ENCODE assay signal across 9 cellular contexts in genomic region chr2:190722061-190722759, GRCh38.
DNase-seq lines count a peak whose midpoint lies in the region; ATAC-seq and TF ChIP-seq lines count a peak whose summit lies in the region.
"Had no signal": no experiment of that assay in that cellular context is flagged by ENCODE, and none has a peak within 500 bp of the region (broad histone marks: within the 10 kb centered on the region; RNA-seq: fewer than 3 reads in every experiment).

No MANE protein-coding gene starts in this region.

- peak; percentile 66 for ATAC-seq in GM21723 (IDR thresholded peaks at IDR 0.05; ENCODE audit: unreplicated experiment)
- ATAC-seq in HG03469 (IDR thresholded peaks at IDR 0.05; ENCODE audit: unreplicated experiment): peak; percentile 54
- ATAC-seq in naive thymus-derived CD4-positive, alpha-beta T cell: peak; percentile 29
- ATAC-seq: left colon had no signal

- H2AFZ ChIP-seq in hepatocyte: no peak overlapping the region

- H3K4me3 ChIP-seq in naive thymus-derived CD4-positive, alpha-beta T cell (ENCODE audit: low read length): no peak overlapping the region
- no peak overlapping the region for H3K4me3 ChIP-seq in hepatocyte

- WGBS in hepatocyte (ENCODE audit: low lambda C conversion rate, missing lambda C conversion rate): 97% methylated on average over 4 of the region's 4 CpGs

- intact Hi-C loops in naive thymus-derived CD4-positive, alpha-beta T cell (cut with micrococcal nuclease): loop anchor here in 1 of 2 donors (2.0 kb wide), 1 partner anchor 43 kb away; no protein-coding TSS in a partner anchor

- TF ChIP-seq CTCF in chondrocyte (IDR thresholded peaks at IDR 0.05) (no peak), hepatocyte (IDR thresholded peaks at IDR 0.05; ENCODE audit: poor library complexity) (no peak)

- no peaks in the 10 kb centered on the region for H3K9me2 ChIP-seq in hepatocyte (replicated peaks; ENCODE audit: insufficient read depth)

- no peaks in the 10 kb centered on the region for H3K79me2 ChIP-seq in hepatocyte

- no peak for DNase-seq in activated CD4-positive, alpha-beta T cell treated with anti-CD3 and anti-CD28 coated beads, Interleukin-2, amount 10 ng/mL, durations not matched to agents 7 days and 5 days
- no peak for DNase-seq in activated CD4-positive, alpha-beta T cell treated with anti-CD3 and anti-CD28 coated beads, Interleukin-2, amount 50 U/mL, for 1 hour
- DNase-seq in naive thymus-derived CD4-positive, alpha-beta T cell: no peak
- DNase-seq in chondrocyte (ENCODE audit: low spot score) (no peak), hepatocyte (ENCODE audit: low spot score) (no peak), globus pallidus (ENCODE audit: low spot score) (no peak)
- DNase-seq: left colon had no signal

- no peaks in the 10 kb centered on the region for H3K27me3 Mint-ChIP-seq in activated CD4-positive, alpha-beta T cell treated with anti-CD3 and anti-CD28 coated beads, Interleukin-2, amount 10 ng/mL, durations not matched to agents 7 days and 5 days
- no peaks in the 10 kb centered on the region for H3K27me3 Mint-ChIP-seq in naive thymus-derived CD4-positive, alpha-beta T cell
- H3K27me3 Mint-ChIP-seq in chondrocyte (ENCODE audit: low read depth): no peaks in the 10 kb centered on the region

- no peaks in the 10 kb centered on the region for H4K20me1 ChIP-seq in hepatocyte (ENCODE audit: insufficient read depth, poor library complexity, severe bottlenecking)

- no peak overlapping the region for H3K4me2 ChIP-seq in hepatocyte

- H3K4me3 Mint-ChIP-seq in activated CD4-positive, alpha-beta T cell treated with anti-CD3 and anti-CD28 coated beads, Interleukin-2, amount 10 ng/mL, durations not matched to agents 7 days and 5 days: no peak overlapping the region
- H3K4me3 Mint-ChIP-seq in naive thymus-derived CD4-positive, alpha-beta T cell: peak overlapping the region in 1 of 10 donors; percentile 3
- no peak overlapping the region for H3K4me3 Mint-ChIP-seq in chondrocyte (ENCODE audit: unreplicated experiment)

- POLR2A ChIA-PET in activated CD4-positive, alpha-beta T cell treated with anti-CD3 and anti-CD28 coated beads, Interleukin-2, amount 10 ng/mL, durations not matched to agents 7 days and 5 days (lab: Charles Lee): no interaction called here
- POLR2A ChIA-PET in naive thymus-derived CD4-positive, alpha-beta T cell (lab: Charles Lee): interaction anchor here (0.6 kb wide), 1 partner anchor 1220 kb away, joined by 4 read pairs; no protein-coding TSS in a partner anchor

- H3K9me3 Mint-ChIP-seq in activated CD4-positive, alpha-beta T cell treated with anti-CD3 and anti-CD28 coated beads, Interleukin-2, amount 10 ng/mL, durations not matched to agents 7 days and 5 days: no peaks in the 10 kb centered on the region
- H3K9me3 Mint-ChIP-seq in naive thymus-derived CD4-positive, alpha-beta T cell: no peaks in the 10 kb centered on the region
- H3K9me3 Mint-ChIP-seq in chondrocyte (ENCODE audit: low read depth): no peaks in the 10 kb centered on the region

- CTCF ChIA-PET in activated CD4-positive, alpha-beta T cell treated with anti-CD3 and anti-CD28 coated beads, Interleukin-2, amount 10 ng/mL, durations not matched to agents 7 days and 5 days (lab: Charles Lee): interaction anchor here (0.8 to 1.2 kb wide), 5 partner anchors 9 to 161 kb away, joined by 3 to 4 read pairs (median 3); no protein-coding TSS in a partner anchor
- CTCF ChIA-PET in naive thymus-derived CD4-positive, alpha-beta T cell (lab: Charles Lee): interaction anchor here (0.8 kb wide), 1 partner anchor 134 kb away, joined by 3 read pairs; no protein-coding TSS in a partner anchor

- H3K36me3 ChIP-seq in naive thymus-derived CD4-positive, alpha-beta T cell (ENCODE audit: control insufficient read depth in 2 of 3, insufficient read depth in 3 of 3, low read length in 3 of 3): no peaks in the 10 kb centered on the region
- H3K36me3 ChIP-seq in hepatocyte (replicated peaks; ENCODE audit: insufficient read depth, low read depth): no peaks in the 10 kb centered on the region

- H3K4me1 ChIP-seq in naive thymus-derived CD4-positive, alpha-beta T cell (ENCODE audit: control insufficient read depth in 2 of 2, insufficient read depth in 2 of 2, low read length in 2 of 2): peaks cover 0 to 8% of the 10 kb centered on the region in 2 donors
- H3K4me1 ChIP-seq in hepatocyte (ENCODE audit: insufficient read depth): peaks cover 7% of the 10 kb centered on the region

- peak overlapping the region; percentile 5 for H3K27ac Mint-ChIP-seq in activated CD4-positive, alpha-beta T cell treated with anti-CD3 and anti-CD28 coated beads, Interleukin-2, amount 10 ng/mL, durations not matched to agents 7 days and 5 days
- peak overlapping the region in 2 of 9 donors; percentile 9 to 26 for H3K27ac Mint-ChIP-seq in naive thymus-derived CD4-positive, alpha-beta T cell
- no peak overlapping the region for H3K27ac Mint-ChIP-seq in chondrocyte (ENCODE audit: unreplicated experiment)

- H3K9me3 ChIP-seq in naive thymus-derived CD4-positive, alpha-beta T cell (ENCODE audit: control insufficient read depth in 2 of 3, low read length in 3 of 3): no peaks in the 10 kb centered on the region
- H3K9me3 ChIP-seq in hepatocyte (ENCODE audit: low read depth): no peaks in the 10 kb centered on the region

- no peak overlapping the region for H3K27ac ChIP-seq in naive thymus-derived CD4-positive, alpha-beta T cell (ENCODE audit: low read depth, low read length)
- no peak overlapping the region for H3K27ac ChIP-seq in hepatocyte

- H3K27me3 ChIP-seq in naive thymus-derived CD4-positive, alpha-beta T cell (ENCODE audit: control insufficient read depth in 2 of 2, insufficient read depth in 2 of 2, low read length in 2 of 2): no peaks in the 10 kb centered on the region
- H3K27me3 ChIP-seq in hepatocyte: no peaks in the 10 kb centered on the region

- peaks cover 31% of the 10 kb centered on the region for H3K4me1 Mint-ChIP-seq in activated CD4-positive, alpha-beta T cell treated with anti-CD3 and anti-CD28 coated beads, Interleukin-2, amount 10 ng/mL, durations not matched to agents 7 days and 5 days
- H3K4me1 Mint-ChIP-seq in naive thymus-derived CD4-positive, alpha-beta T cell: peaks cover 0 to 31% (median 16%) of the 10 kb centered on the region in 7 donors
- peaks cover 38% of the 10 kb centered on the region for H3K4me1 Mint-ChIP-seq in chondrocyte (ENCODE audit: low read depth)

- H3K36me3 Mint-ChIP-seq in activated CD4-positive, alpha-beta T cell treated with anti-CD3 and anti-CD28 coated beads, Interleukin-2, amount 10 ng/mL, durations not matched to agents 7 days and 5 days (ENCODE audit: low read depth): no peaks in the 10 kb centered on the region
- H3K36me3 Mint-ChIP-seq in naive thymus-derived CD4-positive, alpha-beta T cell: no peaks in the 10 kb centered on the region
- H3K36me3 Mint-ChIP-seq in chondrocyte (ENCODE audit: low read depth): no peaks in the 10 kb centered on the region
